15 cellular contexts compared by ENCODE assay signal in the genomic region with DNA sequence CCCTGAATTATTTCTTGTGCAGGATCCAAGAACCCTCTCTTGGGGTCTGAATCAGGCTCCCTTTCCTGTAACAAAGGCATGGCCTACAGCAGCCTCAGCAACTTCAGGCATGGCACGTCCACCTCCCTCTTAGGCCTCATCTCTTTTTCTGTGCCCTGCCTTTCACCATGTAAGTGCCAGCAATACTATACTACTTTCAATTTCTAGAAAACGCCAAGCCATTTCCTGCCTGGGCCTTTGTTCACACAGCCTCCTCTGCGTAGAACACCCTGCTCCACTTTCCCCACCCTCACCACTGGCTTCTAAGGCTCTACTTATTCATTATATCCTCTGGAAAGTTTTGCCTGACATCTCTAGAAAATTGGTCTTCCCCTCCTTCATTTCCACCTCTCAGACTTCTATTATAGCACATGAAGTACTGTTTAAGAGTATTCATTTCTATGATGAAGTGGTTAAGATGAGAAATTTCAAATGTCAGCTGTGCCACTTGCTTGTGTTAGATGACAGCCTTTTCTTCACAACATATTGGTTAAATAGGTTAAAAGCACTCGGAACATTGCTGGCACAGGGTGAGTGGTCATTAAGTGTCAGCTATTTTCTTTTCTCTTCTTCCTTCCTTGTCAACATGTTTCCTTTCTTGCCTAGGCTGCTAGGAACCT. TPM values are rescaled to one million over a fixed set of nuclear protein-coding genes. Genes with fewer than 3 reads are reported as not detected.
DNase-seq lines count a peak whose midpoint lies in the region; ATAC-seq, FAIRE-seq and TF ChIP-seq lines count a peak whose summit lies in the region.
"Had no signal": no experiment of that assay in that cellular context is flagged by ENCODE, and none has a peak within 500 bp of the region (broad histone marks: within the 10 kb centered on the region; RNA-seq: fewer than 3 reads in every experiment).

No MANE protein-coding gene starts in this region.

- DNase-seq in activated CD4-positive, alpha-beta T cell treated with anti-CD3 and anti-CD28 coated beads for 48 hours, result peak; percentile 59
- no peak for DNase-seq in bronchial epithelial cell (ENCODE audit: low read depth)
- DNase-seq in stimulated activated CD4-positive, alpha-beta T cell treated with anti-CD3 and anti-CD28 coated beads, Interleukin-4, amount 100 ng/mL, for 4 hours, result peak; percentile 2 to 49
- DNase-seq in esophagus squamous epithelium (lab: John Stamatoyannopoulos, UW), result no peak
- DNase-seq in progenitor cell of endocrine pancreas (ENCODE audit: low spot score, unreplicated experiment), result no peak
- no peak for DNase-seq in left cardiac atrium
- DNase-seq: foreskin melanocyte, IMR-90, left ventricle myocardium inferior, NCI-H345, ovary, SIG-M5 had no signal

- H3K27me3 ChIP-seq in Loucy (ENCODE audit: insufficient read depth, low read length, poor library complexity, severe bottlenecking) (no peaks in the 10 kb centered on the region), bronchial epithelial cell (ENCODE audit: control insufficient read depth, insufficient read depth, low read length) (no peaks in the 10 kb centered on the region), esophagus squamous epithelium (peaks cover 0 to 25% (median 0%) of the 10 kb centered on the region in 4 donors)
- H3K27me3 ChIP-seq: ovary had no signal

- H3K4me1 ChIP-seq in Loucy (ENCODE audit: insufficient read depth, low read length, poor library complexity, severe bottlenecking) (no peaks in the 10 kb centered on the region), esophagus squamous epithelium (no peaks in the 10 kb centered on the region)

- FAIRE-seq in bronchial epithelial cell (lab: Jason Lieb, UNC), result peak; percentile 32

- no peaks in the 10 kb centered on the region for H4K20me1 ChIP-seq in Loucy (ENCODE audit: insufficient read depth, low read length, poor library complexity, severe bottlenecking)

- H3K4me3 ChIP-seq in Loucy (ENCODE audit: low read length, poor library complexity, severe bottlenecking) (no peak overlapping the region), bronchial epithelial cell (ENCODE audit: low read depth, low read length) (no peak overlapping the region), esophagus squamous epithelium (no peak overlapping the region)
- H3K4me3 ChIP-seq: left ventricle myocardium inferior, ovary had no signal

- no peaks in the 10 kb centered on the region for H3K36me3 Mint-ChIP-seq in progenitor cell of endocrine pancreas (ENCODE audit: insufficient read depth)

- ATAC-seq in GM19023 (IDR thresholded peaks at IDR 0.05; ENCODE audit: unreplicated experiment), result no peak
- no peak for ATAC-seq in left cardiac atrium

- no peak overlapping the region for H3K27ac ChIP-seq in esophagus squamous epithelium
- H3K27ac ChIP-seq: left ventricle myocardium inferior, ovary had no signal

- peaks cover 6% of the 10 kb centered on the region for H3K27me3 Mint-ChIP-seq in progenitor cell of endocrine pancreas

- no peak for TF ChIP-seq POLR2A in esophagus squamous epithelium (IDR thresholded peaks at IDR 0.05)

- H3K9me3 ChIP-seq in Loucy (ENCODE audit: insufficient read depth, low read depth, low read length) (no peaks in the 10 kb centered on the region), esophagus squamous epithelium (no peaks in the 10 kb centered on the region)
- H3K9me3 ChIP-seq: left ventricle myocardium inferior, ovary had no signal

- no peak overlapping the region for H3K4me2 ChIP-seq in Loucy (ENCODE audit: low read depth, low read length, poor library complexity, severe bottlenecking)

- H3K9me3 Mint-ChIP-seq in progenitor cell of endocrine pancreas (ENCODE audit: low read depth), result no peaks in the 10 kb centered on the region

- H3K4me3 Mint-ChIP-seq in progenitor cell of endocrine pancreas (ENCODE audit: low read depth), result no peak overlapping the region

- WGBS in esophagus squamous epithelium, 2 donors, result 53 to 65% methylated on average over 4 of the region's 4 CpGs

- H2AFZ ChIP-seq in Loucy (ENCODE audit: low read length), result peak overlapping the region; percentile 58

- intact Hi-C loops in esophagus squamous epithelium (cut with DNase I) (no loop called here), left cardiac atrium (cut with DNase I) (no loop called here)

- no peaks in the 10 kb centered on the region for H3K9me2 ChIP-seq in Loucy (replicated peaks; ENCODE audit: low read depth, low read length)

- H3F3A ChIP-seq in Loucy (ENCODE audit: low read depth), result no peaks in the 10 kb centered on the region

- no peaks in the 10 kb centered on the region for H3K79me2 ChIP-seq in Loucy (ENCODE audit: insufficient read depth, low read length)

- no peak overlapping the region for H3K27ac Mint-ChIP-seq in progenitor cell of endocrine pancreas

- H3K9ac ChIP-seq in Loucy (ENCODE audit: low read depth, low read length, poor library complexity, severe bottlenecking), result no peak overlapping the region

- H3K36me3 ChIP-seq in Loucy (ENCODE audit: insufficient read depth, low read length) (no peaks in the 10 kb centered on the region), bronchial epithelial cell (ENCODE audit: control insufficient read depth, insufficient read depth, low read length) (no peaks in the 10 kb centered on the region), esophagus squamous epithelium (no peaks in the 10 kb centered on the region)
- H3K36me3 ChIP-seq: left ventricle myocardium inferior, ovary had no signal

- TF ChIP-seq CTCF in Loucy (conservative IDR thresholded peaks at IDR 0.05; ENCODE audit: low read length) (no peak), bronchial epithelial cell (IDR thresholded peaks at IDR 0.05; ENCODE audit: insufficient read depth, low read length, severe bottlenecking) (no peak), esophagus squamous epithelium (IDR thresholded peaks at IDR 0.05) (no peak), progenitor cell of endocrine pancreas (IDR thresholded peaks at IDR 0.05; ENCODE audit: unreplicated experiment) (no peak)

- peaks cover 17% of the 10 kb centered on the region for H3K4me1 Mint-ChIP-seq in progenitor cell of endocrine pancreas (ENCODE audit: low read depth)

RNA-seq across cellular contexts. Expression of gene VWA5B1, which starts 41.6 kb away (rescaled TPM):
- total RNA-seq in bronchial epithelial cell (not detected in 2 replicates), esophagus squamous epithelium (not detected), progenitor cell of endocrine pancreas (0.19 and 0.24 TPM in 2 replicates), left cardiac atrium (under 1 TPM; 0.06 to 0.16 TPM)
- total RNA-seq: activated CD8-positive, alpha-beta memory T cell treated with anti-CD3 and anti-CD28 coated beads for 36 hours; IMR-90 had no signal

Comparison
In these comparisons a context has a peak if more than half of its experiments do, and no peak if none do; other contexts are left out.
1. DNase-seq: peak in activated CD4-positive, alpha-beta T cell treated with anti-CD3 and anti-CD28 coated beads for 48 hours (single experiment) and stimulated activated CD4-positive, alpha-beta T cell treated with anti-CD3 and anti-CD28 coated beads, Interleukin-4, amount 100 ng/mL, for 4 hours (2 of 2); none in bronchial epithelial cell (single experiment), esophagus squamous epithelium (single experiment), progenitor cell of endocrine pancreas (single experiment) and left cardiac atrium (single experiment).